15 cellular contexts compared by ENCODE assay signal in the genomic region with DNA sequence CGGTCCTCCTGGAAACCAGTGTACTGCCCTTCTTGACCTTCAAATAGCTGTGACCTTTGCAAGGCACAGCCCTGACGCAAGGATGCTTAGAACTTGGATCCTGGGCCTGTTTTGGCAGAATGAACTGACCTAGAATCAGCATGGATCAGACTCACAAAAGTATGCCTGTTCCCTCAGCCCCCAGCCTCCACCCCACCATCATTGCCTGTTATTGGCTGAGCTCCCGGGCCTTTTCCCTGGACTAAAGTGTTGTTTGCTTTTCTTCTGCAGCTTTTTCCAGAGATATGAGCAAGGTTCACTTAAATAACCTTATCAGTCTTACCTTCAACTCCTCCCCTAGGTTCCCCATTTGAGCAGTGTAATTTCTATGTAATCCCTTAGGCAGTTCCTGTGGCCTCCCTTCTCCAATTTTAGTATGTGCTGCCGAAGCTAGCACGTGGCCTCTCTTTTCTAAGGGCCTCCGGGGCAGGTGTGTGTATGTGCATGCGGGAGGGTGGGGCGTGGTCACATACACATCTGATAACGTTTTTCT.
"Had no signal": no experiment of that assay in that cellular context is flagged by ENCODE, and none has a peak within 500 bp of the region (broad histone marks: within the 10 kb centered on the region; RNA-seq: fewer than 3 reads in every experiment).

No MANE protein-coding gene starts in this region.

- H2AFZ ChIP-seq: neural progenitor cell had no signal

- DNase-seq: activated CD8-positive, alpha-beta memory T cell treated with anti-CD3 and anti-CD28 coated beads, Interleukin-2, amount 50 U/mL, for 4 hours; activated CD8-positive, alpha-beta T cell treated with anti-CD3 and anti-CD28 coated beads for 36 hours; activated gamma-delta T cell treated with Interleukin-2 at 50 U/mL for 16 hours; activated T-cell treated with anti-CD3 and anti-CD28 coated beads, Interleukin-2, amount 50 U/mL, for 72 hours; aorta; esophagus squamous epithelium; foreskin fibroblast; stimulated activated CD4-positive, alpha-beta T cell treated with anti-CD3 and anti-CD28 coated beads, Interleukin-1b, Interleukin-23, amount 100 ng/mL, for 48 hours; stimulated activated naive CD4-positive, alpha-beta T cell; T-helper 9 cell; upper lobe of right lung had no signal

- ATAC-seq: activated CD8-positive, alpha-beta T cell treated with anti-CD3 and anti-CD28 coated beads for 36 hours; activated T-cell treated with anti-CD3 and anti-CD28 coated beads, Interleukin-2, amount 50 U/mL, for 72 hours; upper lobe of right lung had no signal

- H3K9me3 ChIP-seq: esophagus squamous epithelium, upper lobe of right lung had no signal

- FAIRE-seq: bronchial epithelial cell had no signal

- H3K27me3 ChIP-seq: esophagus squamous epithelium, neural progenitor cell, upper lobe of right lung had no signal

- H3K36me3 ChIP-seq: esophagus squamous epithelium, neural progenitor cell, upper lobe of right lung had no signal

- H3K4me3 Mint-ChIP-seq: activated CD8-positive, alpha-beta T cell treated with anti-CD3 and anti-CD28 coated beads for 36 hours; activated T-cell treated with anti-CD3 and anti-CD28 coated beads, Interleukin-2, amount 50 U/mL, for 72 hours; neural progenitor cell had no signal

- H3K27ac Mint-ChIP-seq: activated CD8-positive, alpha-beta T cell treated with anti-CD3 and anti-CD28 coated beads for 36 hours; activated T-cell treated with anti-CD3 and anti-CD28 coated beads, Interleukin-2, amount 50 U/mL, for 72 hours; neural progenitor cell had no signal

- H3K4me1 ChIP-seq: esophagus squamous epithelium, upper lobe of right lung had no signal

- H3K36me3 Mint-ChIP-seq: neural progenitor cell had no signal

- H3K27ac ChIP-seq: dorsolateral prefrontal cortex, esophagus squamous epithelium, neural progenitor cell, upper lobe of right lung, VCaP had no signal

- H3K4me3 ChIP-seq: dorsolateral prefrontal cortex, esophagus squamous epithelium, neural progenitor cell, upper lobe of right lung had no signal

- H3K9ac ChIP-seq: neural progenitor cell had no signal

- H3K9me3 Mint-ChIP-seq: activated CD8-positive, alpha-beta T cell treated with anti-CD3 and anti-CD28 coated beads for 36 hours; activated T-cell treated with anti-CD3 and anti-CD28 coated beads, Interleukin-2, amount 50 U/mL, for 72 hours; neural progenitor cell had no signal

- H3K4me2 ChIP-seq: neural progenitor cell had no signal
